Comparison of ENCODE assay signal across 9 cellular contexts in genomic region chr18:51211552-51211951, GRCh38. TPM values are rescaled to one million over a fixed set of nuclear protein-coding genes. Genes with fewer than 3 reads are reported as not detected.
DNase-seq lines count a peak whose midpoint lies in the region; ATAC-seq and TF ChIP-seq lines count a peak whose summit lies in the region.
"Had no signal": no experiment of that assay in that cellular context is flagged by ENCODE, and none has a peak within 500 bp of the region (broad histone marks: within the 10 kb centered on the region; RNA-seq: fewer than 3 reads in every experiment).

No MANE protein-coding gene starts in this region.

- H4K20me1 ChIP-seq in fibroblast of lung (ENCODE audit: control insufficient read depth, extremely low read depth, insufficient read depth, low read length): no peaks in the 10 kb centered on the region

- H3K9ac ChIP-seq in fibroblast of lung (ENCODE audit: insufficient read depth, low read length): no peak overlapping the region

- peak overlapping the region; percentile 81 for H3K27ac Mint-ChIP-seq in stimulated activated effector memory CD8-positive, alpha-beta T cell treated with anti-CD3 and anti-CD28 coated beads, Interleukin-12 subunit alpha, Interleukin-12 subunit beta, amount 100 ng/mL, for 72 hours
- H3K27ac Mint-ChIP-seq: brain had no signal

- DNase-seq in AG08395 (ENCODE audit: low spot score) (peak; percentile 68), SKM-1 treated with dmso at 0.1 percent for 144 hours (lab: John Stamatoyannopoulos, UW; ENCODE audit: unreplicated experiment) (peak; percentile 99), fibroblast of lung (ENCODE audit: low read depth in 2 of 2) (peak; percentile 68 to 94), NCI-H82 (lab: John Stamatoyannopoulos, UW) (no peak), NCI-H2227 (lab: John Stamatoyannopoulos, UW; ENCODE audit: unreplicated experiment) (no peak)
- peak; percentile 42 to 84 for DNase-seq in stimulated activated effector memory CD8-positive, alpha-beta T cell treated with anti-CD3 and anti-CD28 coated beads, Interleukin-12 subunit alpha, Interleukin-12 subunit beta, amount 100 ng/mL, for 72 hours (ENCODE audit: low spot score in 2 of 2)

- H3K4me1 ChIP-seq in fibroblast of lung (ENCODE audit: control insufficient read depth, extremely low read depth, insufficient read depth, low read length): no peaks in the 10 kb centered on the region

- no peak overlapping the region for H3K4me3 ChIP-seq in fibroblast of lung (replicated peaks in 1 of 4; ENCODE audit: control extremely low read depth in 1 of 4, insufficient read depth in 1 of 4, low read depth in 3 of 4, low read length in 4 of 4)

- ATAC-seq in GM18873 (IDR thresholded peaks at IDR 0.05; ENCODE audit: low FRiP score, unreplicated experiment) (peak; percentile 92), HG03095 (IDR thresholded peaks at IDR 0.05; ENCODE audit: unreplicated experiment) (peak; percentile 96)
- peak; percentile 98 for ATAC-seq in stimulated activated effector memory CD8-positive, alpha-beta T cell treated with anti-CD3 and anti-CD28 coated beads, Interleukin-12 subunit alpha, Interleukin-12 subunit beta, amount 100 ng/mL, for 72 hours

- no peaks in the 10 kb centered on the region for H3K9me3 Mint-ChIP-seq in stimulated activated effector memory CD8-positive, alpha-beta T cell treated with anti-CD3 and anti-CD28 coated beads, Interleukin-12 subunit alpha, Interleukin-12 subunit beta, amount 100 ng/mL, for 72 hours

- H3K36me3 Mint-ChIP-seq in stimulated activated effector memory CD8-positive, alpha-beta T cell treated with anti-CD3 and anti-CD28 coated beads, Interleukin-12 subunit alpha, Interleukin-12 subunit beta, amount 100 ng/mL, for 72 hours: peaks cover 6% of the 10 kb centered on the region
- H3K36me3 Mint-ChIP-seq: brain had no signal

- H3K79me2 ChIP-seq in fibroblast of lung (ENCODE audit: control insufficient read depth, insufficient read depth, low read length): no peaks in the 10 kb centered on the region

- H3K4me1 Mint-ChIP-seq in stimulated activated effector memory CD8-positive, alpha-beta T cell treated with anti-CD3 and anti-CD28 coated beads, Interleukin-12 subunit alpha, Interleukin-12 subunit beta, amount 100 ng/mL, for 72 hours: peaks cover 17% of the 10 kb centered on the region
- H3K4me1 Mint-ChIP-seq: brain had no signal

- H3K4me2 ChIP-seq in fibroblast of lung (ENCODE audit: extremely low read depth, insufficient read depth, low read length): no peak overlapping the region

- TF ChIP-seq CTCF in fibroblast of lung (conservative IDR thresholded peaks at IDR 0.05 in 1 of 2, IDR thresholded peaks at IDR 0.05 in 1 of 2; ENCODE audit: low read depth in 1 of 2, low read length in 2 of 2): no peak

- H3K27ac ChIP-seq in fibroblast of lung (ENCODE audit: insufficient read depth, low read length): no peak overlapping the region

- no peaks in the 10 kb centered on the region for H3K36me3 ChIP-seq in fibroblast of lung (ENCODE audit: control insufficient read depth, insufficient read depth, low read length)

- no peaks in the 10 kb centered on the region for H3K9me3 ChIP-seq in fibroblast of lung (ENCODE audit: control insufficient read depth, insufficient read depth, low read depth, low read length)

- peak overlapping the region; percentile 33 for H3K4me3 Mint-ChIP-seq in stimulated activated effector memory CD8-positive, alpha-beta T cell treated with anti-CD3 and anti-CD28 coated beads, Interleukin-12 subunit alpha, Interleukin-12 subunit beta, amount 100 ng/mL, for 72 hours
- H3K4me3 Mint-ChIP-seq: brain had no signal

- H2AFZ ChIP-seq in fibroblast of lung (ENCODE audit: low read length): no peak overlapping the region

- H3K27me3 ChIP-seq in fibroblast of lung (ENCODE audit: control insufficient read depth, insufficient read depth, low read length): no peaks in the 10 kb centered on the region

RNA-seq across cellular contexts. Expression of gene MEX3C, which starts 14.1 kb away (rescaled TPM):
- 33.6 and 39.8 TPM in 2 replicates for total RNA-seq in fibroblast of lung
- polyA plus RNA-seq in fibroblast of lung: 30.9 and 41.8 TPM in 2 replicates
- 23.1 and 25.8 TPM in 2 replicates for polyA plus RNA-seq in fibroblast of lung (2012)
- polyA minus RNA-seq in fibroblast of lung (ENCODE audit: low replicate concordance): 8.5 and 21.9 TPM in 2 replicates

Comparison
In these comparisons a context has a peak if more than half of its experiments do, and no peak if none do; other contexts are left out.
1. DNase-seq: peak in AG08395 (single experiment), SKM-1 treated with dmso at 0.1 percent for 144 hours (single experiment), fibroblast of lung (2 of 2) and stimulated activated effector memory CD8-positive, alpha-beta T cell treated with anti-CD3 and anti-CD28 coated beads, Interleukin-12 subunit alpha, Interleukin-12 subunit beta, amount 100 ng/mL, for 72 hours (2 of 2); none in NCI-H82 (single experiment) and NCI-H2227 (single experiment).
2. Peak in every context shown above with its lines, with median percentiles within 50 percentile points of each other: ATAC-seq.